In genomic region chr11:8685306-8685705, GRCh38 we compare ENCODE assay signal across 1 cellular context.
TF ChIP-seq lines count a peak whose summit lies in the region.

No MANE protein-coding gene starts in this region.

TF ChIP-seq in HepG2, 621 proteins besides CTCF, POLR2A, EP300 and RAD21:
- no peak for TF ChIP-seq HMG20B (CRISPR knock-in tag; conservative IDR thresholded peaks at IDR 0.05)
- peak; percentile 44 for TF ChIP-seq RBM22 (optimal IDR thresholded peaks at IDR 0.05; ENCODE audit: low read length)
- peak; percentile 28; the same call in 1 of the 2 replicates for TF ChIP-seq POLR2G (IDR thresholded peaks at IDR 0.05; ENCODE audit: low read depth, low read length)
- TF ChIP-seq ZBTB21 (CRISPR knock-in tag; IDR thresholded peaks at IDR 0.05) = no peak
